8 cellular contexts compared by ENCODE assay signal in genomic region chr19:3987619-3988371, GRCh38. TPM values are rescaled to one million over a fixed set of nuclear protein-coding genes. Genes with fewer than 3 reads are reported as not detected.
DNase-seq lines count a peak whose midpoint lies in the region; ATAC-seq and TF ChIP-seq lines count a peak whose summit lies in the region.

No MANE protein-coding gene starts in this region.

- H3K4me3 ChIP-seq in SU-DHL-6 (ENCODE audit: insufficient read depth, low read length, poor library complexity, severe bottlenecking): peak overlapping the region; percentile 34
- peak overlapping the region; percentile 99 for H3K4me3 ChIP-seq in parathyroid adenoma (ENCODE audit: low read depth, low read length)
- H3K4me3 ChIP-seq in thyroid gland (replicated peaks in 1 of 3): no peak overlapping the region

- no peak for TF ChIP-seq POLR2A in thyroid gland (IDR thresholded peaks at IDR 0.05)

- intact Hi-C loops in Right ventricle myocardium superior (cut with DNase I): loop anchor here (5.0 kb wide), 1 partner anchor 220 kb away; no protein-coding TSS in a partner anchor
- intact Hi-C loops in thyroid gland (cut with DNase I): loop anchor here (10.0 kb wide), 1 partner anchor 197 kb away; the partner anchor contains the start of genes ANKRD24 and SIRT6

- no peaks in the 10 kb centered on the region for H3K9me3 Mint-ChIP-seq in activated naive CD8-positive, alpha-beta T cell (ENCODE audit: low read depth)

- peaks cover 18% of the 10 kb centered on the region; the same call in 1 of the 2 replicates for H4K20me1 ChIP-seq in SU-DHL-6 (ENCODE audit: low read depth, low read length)

- no peaks in the 10 kb centered on the region for H3K9me2 ChIP-seq in SU-DHL-6 (replicated peaks; ENCODE audit: insufficient read depth, low read length)

- peak overlapping the region; percentile 70 for H3K4me3 Mint-ChIP-seq in activated naive CD8-positive, alpha-beta T cell

- H3K9me3 ChIP-seq in SU-DHL-6 (ENCODE audit: insufficient read depth, low read length) (no peaks in the 10 kb centered on the region), parathyroid adenoma (ENCODE audit: control insufficient read depth, low read length) (no peaks in the 10 kb centered on the region), thyroid gland (no peaks in the 10 kb centered on the region)

- H3K27ac ChIP-seq in SU-DHL-6 (ENCODE audit: low read depth, low read length) (peak overlapping the region; percentile 81), parathyroid adenoma (no peak overlapping the region), thyroid gland (peak overlapping the region; percentile 67 to 99 (median 98))

- peak; percentile 53 for DNase-seq in AG09319 (ENCODE audit: extremely low read depth, low read depth)
- DNase-seq in NCI-H1417 (lab: John Stamatoyannopoulos, UW): peak; percentile 82 to 95 (median 93)
- peak; percentile 95 for DNase-seq in Right ventricle myocardium superior
- DNase-seq in thyroid gland: peak; percentile 89

- H3K9ac ChIP-seq in SU-DHL-6 (ENCODE audit: low read length): peak overlapping the region; percentile 94
- H3K9ac ChIP-seq in parathyroid adenoma: no peak overlapping the region

- peaks cover 33% of the 10 kb centered on the region for H3K4me1 Mint-ChIP-seq in activated naive CD8-positive, alpha-beta T cell (ENCODE audit: low read depth)

- H3K27me3 Mint-ChIP-seq in activated naive CD8-positive, alpha-beta T cell: no peaks in the 10 kb centered on the region

- H3K27me3 ChIP-seq in SU-DHL-6 (ENCODE audit: low read length): no peaks in the 10 kb centered on the region
- H3K27me3 ChIP-seq in parathyroid adenoma (ENCODE audit: control insufficient read depth, insufficient read depth, low read length): no peaks in the 10 kb centered on the region
- H3K27me3 ChIP-seq in thyroid gland: no peaks in the 10 kb centered on the region

- TF ChIP-seq CTCF in AG09319 (IDR thresholded peaks at IDR 0.05; ENCODE audit: low read depth, low read length) (peak; percentile 87), SU-DHL-6 (IDR thresholded peaks at IDR 0.05; ENCODE audit: insufficient read depth, low read length, poor library complexity, severe bottlenecking) (peak; percentile 53), parathyroid adenoma (IDR thresholded peaks at IDR 0.05) (peak; percentile 88), thyroid gland (IDR thresholded peaks at IDR 0.05) (peak; percentile 76 to 93 (median 86))

- peaks cover 46% of the 10 kb centered on the region for H3F3A ChIP-seq in SU-DHL-6 (ENCODE audit: insufficient read depth)

- peak overlapping the region; percentile 72 for H3K27ac Mint-ChIP-seq in activated naive CD8-positive, alpha-beta T cell

- H3K36me3 ChIP-seq in SU-DHL-6 (ENCODE audit: low read length): peaks cover 18% of the 10 kb centered on the region
- H3K36me3 ChIP-seq in parathyroid adenoma (ENCODE audit: control insufficient read depth, insufficient read depth, low read length): no peaks in the 10 kb centered on the region
- peaks cover 13 to 14% of the 10 kb centered on the region in 2 donors for H3K36me3 ChIP-seq in thyroid gland

- 14 to 15% methylated on average over 30 of the region's 30 CpGs for WGBS in thyroid gland, 2 donors

- H2AFZ ChIP-seq in SU-DHL-6 (ENCODE audit: low read depth, low read length, severe bottlenecking) (peak overlapping the region; percentile 69), parathyroid adenoma (peak overlapping the region; percentile 48)

- ATAC-seq in GM19452 (IDR thresholded peaks at IDR 0.05; ENCODE audit: unreplicated experiment) (peak; percentile 34), Right ventricle myocardium superior (ENCODE audit: poor library complexity) (peak; percentile 27)

- peaks cover 24% of the 10 kb centered on the region for H3K79me2 ChIP-seq in SU-DHL-6 (ENCODE audit: insufficient read depth, low read length)
- peaks cover 20% of the 10 kb centered on the region for H3K79me2 ChIP-seq in parathyroid adenoma

- H3K4me2 ChIP-seq in SU-DHL-6 (ENCODE audit: low read depth, low read length, poor library complexity, severe bottlenecking): peak overlapping the region; percentile 95
- peak overlapping the region; percentile 82 for H3K4me2 ChIP-seq in parathyroid adenoma (ENCODE audit: low read length)

- H3K36me3 Mint-ChIP-seq in activated naive CD8-positive, alpha-beta T cell: peaks cover 17% of the 10 kb centered on the region

- H3K4me1 ChIP-seq in parathyroid adenoma (peaks cover 18% of the 10 kb centered on the region), thyroid gland (peaks cover 24 to 40% of the 10 kb centered on the region in 2 donors)

RNA-seq across cellular contexts. Expression of gene EEF2, which starts 2.5 kb away (rescaled TPM):
- total RNA-seq in Right ventricle myocardium superior (1,974 TPM), thyroid gland (1,000 to 10,000 TPM; 1,432 to 2,189 (median 1,729) TPM)

RNA-seq across cellular contexts. Expression of gene DAPK3, which starts 16.9 kb away (rescaled TPM):
- total RNA-seq in Right ventricle myocardium superior (70.5 TPM), thyroid gland (10 to 100 TPM; 29.6 to 61.7 (median 40.3) TPM)

RNA-seq across cellular contexts. Expression of gene PIAS4, which starts 19.7 kb away (rescaled TPM):
- 16.7 TPM for total RNA-seq in Right ventricle myocardium superior
- total RNA-seq in thyroid gland: 10 to 100 TPM; 14.7 to 32.3 (median 16.0) TPM

RNA-seq across cellular contexts. Expression of gene NMRK2, which starts 54.9 kb away (rescaled TPM):
- total RNA-seq in Right ventricle myocardium superior (589 TPM), thyroid gland (not detected)

Comparison
In these comparisons a context has a peak if more than half of its experiments do, and no peak if none do; other contexts are left out.
1. H3K4me3 ChIP-seq: peak in SU-DHL-6 (single experiment) and parathyroid adenoma (single experiment); none in thyroid gland (0 of 3).
2. Peak in every context shown above with its lines, with median percentiles within 50 percentile points of each other: DNase-seq and CTCF ChIP-seq.